In the genomic region with DNA sequence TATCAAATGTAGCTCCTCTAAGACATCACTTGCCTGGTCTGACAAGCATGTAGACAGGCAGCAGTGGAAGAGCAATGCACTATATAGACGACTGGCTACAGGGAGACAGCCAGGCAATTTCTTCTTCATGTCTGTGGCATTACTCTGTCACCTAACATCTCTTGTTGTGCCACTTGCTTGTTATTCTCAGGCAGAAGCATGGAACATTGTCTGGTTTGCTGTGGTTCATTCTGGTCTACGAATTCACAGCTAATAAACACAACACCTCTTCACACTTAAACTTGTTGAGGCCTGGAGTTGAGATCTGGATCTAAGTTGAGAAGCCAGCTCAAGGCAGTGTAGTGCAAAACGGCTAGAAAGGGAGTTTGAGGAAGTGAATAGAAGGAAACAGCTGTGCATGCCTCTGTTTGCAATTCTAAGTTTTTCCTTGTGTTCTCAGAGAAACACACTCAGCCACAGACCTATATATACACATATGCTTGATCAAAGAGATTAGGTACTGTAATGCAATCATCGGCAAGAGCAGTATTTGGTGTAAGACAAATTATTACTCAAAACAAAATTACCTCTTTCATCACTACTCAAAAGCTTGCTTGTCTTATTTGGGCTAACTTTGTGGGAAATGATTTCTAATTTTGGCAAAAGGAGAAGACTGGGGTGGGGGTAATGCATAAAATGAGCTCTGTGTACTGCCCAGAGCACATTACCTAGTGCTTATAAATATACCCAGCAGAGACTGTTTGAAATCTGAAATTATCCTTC, we compare ENCODE assay signal across 8 cellular contexts.
DNase-seq lines count a peak whose midpoint lies in the region; ATAC-seq, FAIRE-seq and TF ChIP-seq lines count a peak whose summit lies in the region.

No MANE protein-coding gene starts in this region.

- H3K27me3 ChIP-seq in GM12878 (replicated peaks in 1 of 2; ENCODE audit: control insufficient read depth in 2 of 2, insufficient read depth in 2 of 2, low read length in 1 of 2) (no peaks in the 10 kb centered on the region), neuronal stem cell (ENCODE audit: control insufficient read depth in 3 of 3, insufficient read depth in 3 of 3, low read depth in 1 of 3, low read length in 3 of 3) (no peaks in the 10 kb centered on the region)

- no peak for TF ChIP-seq CTCF in GM10248 (IDR thresholded peaks at IDR 0.05; ENCODE audit: control extremely low read depth, extremely low read depth, low read depth, missing control alignments)
- no peak for TF ChIP-seq CTCF in GM12878 (IDR thresholded peaks at IDR 0.05 in 2 of 3, conservative IDR thresholded peaks at IDR 0.05 in 1 of 3; ENCODE audit: control insufficient read depth in 2 of 3, extremely low read depth in 1 of 3, insufficient read depth in 1 of 3, low read depth in 3 of 3, low read length in 3 of 3)

- H3K4me1 ChIP-seq in GM12878 (ENCODE audit: control insufficient read depth, insufficient read depth, low read length): peaks cover 19% of the 10 kb centered on the region
- H3K4me1 ChIP-seq in neuronal stem cell (ENCODE audit: control insufficient read depth in 2 of 2, insufficient read depth in 1 of 2, low read depth in 1 of 2, low read length in 2 of 2): peaks cover 0 to 5% of the 10 kb centered on the region in 2 donors

- no peak for TF ChIP-seq EP300 in GM12878 (IDR thresholded peaks at IDR 0.05; ENCODE audit: borderline replicate concordance in 1 of 2, control insufficient read depth in 1 of 2, low read depth in 2 of 2, low read length in 2 of 2)

- no peak overlapping the region for H2BK120ac ChIP-seq in neuronal stem cell (ENCODE audit: low read depth, low read length)

- WGBS in GM12878 (ENCODE audit: insufficient coverage, insufficient replicate concordance, low lambda C conversion rate, missing lambda C conversion rate): 16% methylated on average over 4 of the region's 4 CpGs
- WGBS in neuronal stem cell (ENCODE audit: extremely low coverage in 2 of 2, insufficient read length in 2 of 2, insufficient replicate concordance in 1 of 2), 2 donors: no CpG with 5 or more reads among the region's 4 CpGs

- RAD21 ChIA-PET in GM12878 (lab: Charles Lee; ENCODE audit: unreplicated experiment): interaction anchor here (0.8 to 1.7 kb wide), 7 partner anchors 32 to 278 kb away, joined by 3 to 5 read pairs (median 3); no protein-coding TSS in a partner anchor

- intact Hi-C loops in GM12878 (cut with micrococcal nuclease; ENCODE audit: unreplicated experiment): no loop called here

- H4K91ac ChIP-seq in neuronal stem cell (ENCODE audit: low read depth, low read length, poor library complexity): no peak overlapping the region

- H3K9ac ChIP-seq in GM12878 (ENCODE audit: control insufficient read depth, insufficient read depth, low read length) (no peak overlapping the region), neuronal stem cell (ENCODE audit: low read depth, low read length, poor library complexity) (no peak overlapping the region)

- CTCF ChIA-PET in GM10248 (lab: Yijun Ruan, JAX): interaction anchor here (0.6 to 1.6 kb wide), 6 partner anchors 9 to 65 kb away, joined by 3 to 5 read pairs (median 4); no protein-coding TSS in a partner anchor
- CTCF ChIA-PET in GM12878 (lab: Yijun Ruan, JAX): interaction anchor here (0.6 to 1.4 kb wide), 7 partner anchors 14 to 1719 kb away, joined by 3 read pairs; no protein-coding TSS in a partner anchor

- peak overlapping the region; percentile 34; the same call in 1 of the 2 replicates for H3K27ac ChIP-seq in GM12878 (ENCODE audit: control insufficient read depth, insufficient read depth)
- no peak overlapping the region for H3K27ac ChIP-seq in neuronal stem cell (replicated peaks; ENCODE audit: low read length)

- H3K4me3 ChIP-seq in GM12878 (no peak overlapping the region), neuronal stem cell (ENCODE audit: low read length in 2 of 2) (no peak overlapping the region)

- peak; percentile 11 for DNase-seq in GM10248 (ENCODE audit: extremely low spot score)
- no peak for DNase-seq in GM12878 (ENCODE audit: low read depth, low spot score)
- no peak for DNase-seq in neuronal stem cell (ENCODE audit: low spot score)
- DNase-seq in NCI-H2171 (lab: John Stamatoyannopoulos, UW): no peak
- no peak for DNase-seq in ACHN
- DNase-seq in NCI-H2196 (lab: John Stamatoyannopoulos, UW; ENCODE audit: unreplicated experiment): no peak

- SMC1A ChIA-PET in GM12878 (lab: Charles Lee; ENCODE audit: uncharacterized antibody, unreplicated experiment): interaction anchor here (0.5 to 2.5 kb wide), 18 partner anchors 9 to 1634 kb away, joined by 3 to 11 read pairs (median 4); no protein-coding TSS in a partner anchor

- in situ Hi-C loops in GM12878 (cut with MboI): no loop called here
- in situ Hi-C loops in ACHN (cut with HindIII; ENCODE audit: low pct_ligation_motif_present, low pct_unique_long_range_greater_than_20kb, low sequenced_read_pairs): no loop called here

- peak overlapping the region in 2 of 3 donors; percentile 7 to 83 for H3K27ac Mint-ChIP-seq in IgD-negative memory B cell

- TF ChIP-seq RAD21 in GM12878 (IDR thresholded peaks at IDR 0.05; ENCODE audit: insufficient read depth, low read depth, low read length): no peak

- peak overlapping the region; percentile 62 for H2AFZ ChIP-seq in GM12878 (ENCODE audit: control insufficient read depth, low read depth, low read length)
- peak overlapping the region; percentile 5 for H2AFZ ChIP-seq in neuronal stem cell (ENCODE audit: low read length)

- no peak overlapping the region for H3K4ac ChIP-seq in neuronal stem cell (ENCODE audit: low read length)

- H3K36me3 ChIP-seq in GM12878 (ENCODE audit: control insufficient read depth in 2 of 2, insufficient read depth in 2 of 2, low read length in 1 of 2): no peaks in the 10 kb centered on the region
- H3K36me3 ChIP-seq in neuronal stem cell (replicated peaks in 1 of 2; ENCODE audit: control insufficient read depth in 2 of 2, insufficient read depth in 2 of 2, low read length in 2 of 2): no peaks in the 10 kb centered on the region

- peaks cover 5% of the 10 kb centered on the region for H3K36me3 Mint-ChIP-seq in IgD-negative memory B cell

- no peak overlapping the region for H2BK15ac ChIP-seq in neuronal stem cell (ENCODE audit: low read length)

- peak overlapping the region; percentile 68 for H3K4me2 ChIP-seq in GM12878 (ENCODE audit: control insufficient read depth, insufficient read depth)
- no peak overlapping the region for H3K4me2 ChIP-seq in neuronal stem cell (ENCODE audit: insufficient read depth, low read length, poor library complexity, severe bottlenecking)

- H3K9me3 Mint-ChIP-seq in IgD-negative memory B cell: no peaks in the 10 kb centered on the region

- no peaks in the 10 kb centered on the region for H4K20me1 ChIP-seq in GM12878 (ENCODE audit: control insufficient read depth, insufficient read depth)

- H2BK12ac ChIP-seq in neuronal stem cell (ENCODE audit: low read length): no peak overlapping the region

- no peaks in the 10 kb centered on the region for H3K79me2 ChIP-seq in GM12878 (ENCODE audit: control insufficient read depth, insufficient read depth, low read length)

- no peak for TF ChIP-seq POLR2A in GM12878 (IDR thresholded peaks at IDR 0.05; ENCODE audit: low read depth, low read length)

- H2AK5ac ChIP-seq in neuronal stem cell (ENCODE audit: low read depth, low read length): no peak overlapping the region

- H2BK5ac ChIP-seq in neuronal stem cell (ENCODE audit: low read length): no peak overlapping the region

- H3K4me1 Mint-ChIP-seq in IgD-negative memory B cell: peaks cover 28 to 40% (median 35%) of the 10 kb centered on the region in 3 donors

- H3K18ac ChIP-seq in neuronal stem cell (ENCODE audit: low read length): no peak overlapping the region

- H3K4me3 Mint-ChIP-seq in IgD-negative memory B cell: peak overlapping the region in 2 of 4 donors; percentile 55 to 81

- H3K23ac ChIP-seq in neuronal stem cell (ENCODE audit: low read depth, low read length, poor library complexity): no peak overlapping the region

- H3K79me1 ChIP-seq in neuronal stem cell (ENCODE audit: low read depth, low read length): no peaks in the 10 kb centered on the region

- POLR2A ChIA-PET in GM10248 (lab: Yijun Ruan, JAX) (interaction anchor here (0.7 kb wide), 1 partner anchor 1043 kb away, joined by 3 read pairs; no protein-coding TSS in a partner anchor), GM12878 (lab: Charles Lee) (interaction anchor here (0.6 kb wide), 1 partner anchor 24 kb away, joined by 3 read pairs; no protein-coding TSS in a partner anchor)

- no TSS peak for BruUV-seq in GM12878 (replicated peaks; lab: Mats Ljungman, UMichigan)

- no peak overlapping the region for H4K8ac ChIP-seq in neuronal stem cell (ENCODE audit: low read depth, low read length)

- no peak overlapping the region for H3K14ac ChIP-seq in neuronal stem cell (ENCODE audit: low read length)

- peak; percentile 94 for FAIRE-seq in GM12878 (lab: Jason Lieb, UNC)

- ATAC-seq in GM21529 (IDR thresholded peaks at IDR 0.05; ENCODE audit: unreplicated experiment) (peak; percentile 85), GM12878 (peak; percentile 83)

- H3K27me3 Mint-ChIP-seq in IgD-negative memory B cell: no peaks in the 10 kb centered on the region

- H3K9me3 ChIP-seq in GM12878 (replicated peaks; ENCODE audit: control insufficient read depth, insufficient read depth, low read length) (no peaks in the 10 kb centered on the region), neuronal stem cell (replicated peaks in 1 of 2; ENCODE audit: control insufficient read depth in 2 of 2, insufficient read depth in 1 of 2, low read depth in 1 of 2, low read length in 2 of 2) (no peaks in the 10 kb centered on the region)

TF ChIP-seq in GM12878, 131 proteins besides CTCF, POLR2A, EP300 and RAD21 (continues in another document):
- TF ChIP-seq RB1 (IDR thresholded peaks at IDR 0.05; ENCODE audit: borderline replicate concordance) (no peak), SPI1 (IDR thresholded peaks at IDR 0.05; ENCODE audit: borderline replicate concordance, insufficient read depth, low read depth, low read length) (peak; percentile 88), TCF7 (IDR thresholded peaks at IDR 0.05; ENCODE audit: borderline replicate concordance) (peak; percentile 34; the same call in 1 of the 2 replicates), GABPA (IDR thresholded peaks at IDR 0.05; ENCODE audit: low read depth) (0 out of 2 replicates have a peak, but pooled peaks have one; percentile 26), EGR1 (IDR thresholded peaks at IDR 0.05; ENCODE audit: borderline replicate concordance in 1 of 2, low read depth in 2 of 2, low read length in 2 of 2) (no peak)
- TF ChIP-seq, protein P1, sequence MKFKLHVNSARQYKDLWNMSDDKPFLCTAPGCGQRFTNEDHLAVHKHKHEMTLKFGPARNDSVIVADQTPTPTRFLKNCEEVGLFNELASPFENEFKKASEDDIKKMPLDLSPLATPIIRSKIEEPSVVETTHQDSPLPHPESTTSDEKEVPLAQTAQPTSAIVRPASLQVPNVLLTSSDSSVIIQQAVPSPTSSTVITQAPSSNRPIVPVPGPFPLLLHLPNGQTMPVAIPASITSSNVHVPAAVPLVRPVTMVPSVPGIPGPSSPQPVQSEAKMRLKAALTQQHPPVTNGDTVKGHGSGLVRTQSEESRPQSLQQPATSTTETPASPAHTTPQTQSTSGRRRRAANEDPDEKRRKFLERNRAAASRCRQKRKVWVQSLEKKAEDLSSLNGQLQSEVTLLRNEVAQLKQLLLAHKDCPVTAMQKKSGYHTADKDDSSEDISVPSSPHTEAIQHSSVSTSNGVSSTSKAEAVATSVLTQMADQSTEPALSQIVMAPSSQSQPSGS (IDR thresholded peaks at IDR 0.05; ENCODE audit: low read length): 0 out of 2 replicates have a peak, but pooled peaks have one; percentile 41
